1 cellular context compared by ENCODE assay signal in the genomic region with DNA sequence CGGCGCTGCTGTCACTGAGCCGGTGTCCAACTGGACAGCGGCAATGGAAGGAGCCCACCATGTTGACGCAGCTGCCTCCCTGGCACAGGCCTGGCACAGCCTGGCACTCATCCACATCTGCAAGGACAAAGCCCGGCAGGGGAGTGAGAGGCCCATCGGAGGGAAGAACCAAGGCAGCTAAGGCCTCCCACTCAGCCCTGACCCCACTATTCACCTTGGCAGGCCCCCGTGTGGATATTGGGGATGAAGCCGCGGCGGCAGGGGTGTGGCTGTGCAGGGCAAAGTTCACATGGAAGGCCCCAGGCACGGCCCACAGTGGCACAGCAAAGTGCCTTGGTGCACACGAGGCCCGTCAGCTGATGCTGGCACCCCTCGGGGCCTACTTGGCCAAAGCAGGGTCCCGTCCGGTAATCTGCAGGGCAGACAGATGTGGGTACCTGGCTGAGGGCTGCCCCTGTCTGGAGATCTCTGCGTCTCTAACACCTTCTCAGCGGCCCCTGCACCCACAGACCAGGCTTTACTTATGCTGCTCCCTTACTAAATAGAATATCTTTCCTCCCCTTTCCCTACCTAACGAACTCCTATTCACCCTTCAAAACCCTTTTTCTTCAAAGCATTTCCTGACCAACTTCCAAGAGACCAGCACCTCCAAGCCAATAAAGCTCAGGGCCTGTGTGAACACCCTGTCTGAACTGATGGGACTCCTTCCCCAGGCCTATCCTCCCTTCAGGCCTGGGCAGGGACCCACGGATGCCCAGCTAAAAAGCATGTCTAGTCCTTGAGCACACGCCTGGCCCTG.
TF ChIP-seq lines count a peak whose summit lies in the region.

No MANE protein-coding gene starts in this region.

TF ChIP-seq in HepG2, 621 proteins besides CTCF, POLR2A, EP300 and RAD21 (continued from another document and continues in another):
- TF ChIP-seq, protein P1, sequence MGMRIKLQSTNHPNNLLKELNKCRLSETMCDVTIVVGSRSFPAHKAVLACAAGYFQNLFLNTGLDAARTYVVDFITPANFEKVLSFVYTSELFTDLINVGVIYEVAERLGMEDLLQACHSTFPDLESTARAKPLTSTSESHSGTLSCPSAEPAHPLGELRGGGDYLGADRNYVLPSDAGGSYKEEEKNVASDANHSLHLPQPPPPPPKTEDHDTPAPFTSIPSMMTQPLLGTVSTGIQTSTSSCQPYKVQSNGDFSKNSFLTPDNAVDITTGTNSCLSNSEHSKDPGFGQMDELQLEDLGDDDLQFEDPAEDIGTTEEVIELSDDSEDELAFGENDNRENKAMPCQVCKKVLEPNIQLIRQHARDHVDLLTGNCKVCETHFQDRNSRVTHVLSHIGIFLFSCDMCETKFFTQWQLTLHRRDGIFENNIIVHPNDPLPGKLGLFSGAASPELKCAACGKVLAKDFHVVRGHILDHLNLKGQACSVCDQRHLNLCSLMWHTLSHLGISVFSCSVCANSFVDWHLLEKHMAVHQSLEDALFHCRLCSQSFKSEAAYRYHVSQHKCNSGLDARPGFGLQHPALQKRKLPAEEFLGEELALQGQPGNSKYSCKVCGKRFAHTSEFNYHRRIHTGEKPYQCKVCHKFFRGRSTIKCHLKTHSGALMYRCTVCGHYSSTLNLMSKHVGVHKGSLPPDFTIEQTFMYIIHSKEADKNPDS (CRISPR knock-in tag; IDR thresholded peaks at IDR 0.05): no peak
- TF ChIP-seq, protein P2, sequence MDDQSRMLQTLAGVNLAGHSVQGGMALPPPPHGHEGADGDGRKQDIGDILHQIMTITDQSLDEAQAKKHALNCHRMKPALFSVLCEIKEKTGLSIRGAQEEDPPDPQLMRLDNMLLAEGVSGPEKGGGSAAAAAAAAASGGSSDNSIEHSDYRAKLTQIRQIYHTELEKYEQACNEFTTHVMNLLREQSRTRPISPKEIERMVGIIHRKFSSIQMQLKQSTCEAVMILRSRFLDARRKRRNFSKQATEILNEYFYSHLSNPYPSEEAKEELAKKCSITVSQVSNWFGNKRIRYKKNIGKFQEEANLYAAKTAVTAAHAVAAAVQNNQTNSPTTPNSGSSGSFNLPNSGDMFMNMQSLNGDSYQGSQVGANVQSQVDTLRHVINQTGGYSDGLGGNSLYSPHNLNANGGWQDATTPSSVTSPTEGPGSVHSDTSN (CRISPR knock-in tag; IDR thresholded peaks at IDR 0.05; ENCODE audit: borderline replicate concordance): no peak
- TF ChIP-seq GTF2F1 (IDR thresholded peaks at IDR 0.05; ENCODE audit: low read length): no peak
- TF ChIP-seq ATAD3A (CRISPR knock-in tag; IDR thresholded peaks at IDR 0.05): no peak
- TF ChIP-seq, protein P3, sequence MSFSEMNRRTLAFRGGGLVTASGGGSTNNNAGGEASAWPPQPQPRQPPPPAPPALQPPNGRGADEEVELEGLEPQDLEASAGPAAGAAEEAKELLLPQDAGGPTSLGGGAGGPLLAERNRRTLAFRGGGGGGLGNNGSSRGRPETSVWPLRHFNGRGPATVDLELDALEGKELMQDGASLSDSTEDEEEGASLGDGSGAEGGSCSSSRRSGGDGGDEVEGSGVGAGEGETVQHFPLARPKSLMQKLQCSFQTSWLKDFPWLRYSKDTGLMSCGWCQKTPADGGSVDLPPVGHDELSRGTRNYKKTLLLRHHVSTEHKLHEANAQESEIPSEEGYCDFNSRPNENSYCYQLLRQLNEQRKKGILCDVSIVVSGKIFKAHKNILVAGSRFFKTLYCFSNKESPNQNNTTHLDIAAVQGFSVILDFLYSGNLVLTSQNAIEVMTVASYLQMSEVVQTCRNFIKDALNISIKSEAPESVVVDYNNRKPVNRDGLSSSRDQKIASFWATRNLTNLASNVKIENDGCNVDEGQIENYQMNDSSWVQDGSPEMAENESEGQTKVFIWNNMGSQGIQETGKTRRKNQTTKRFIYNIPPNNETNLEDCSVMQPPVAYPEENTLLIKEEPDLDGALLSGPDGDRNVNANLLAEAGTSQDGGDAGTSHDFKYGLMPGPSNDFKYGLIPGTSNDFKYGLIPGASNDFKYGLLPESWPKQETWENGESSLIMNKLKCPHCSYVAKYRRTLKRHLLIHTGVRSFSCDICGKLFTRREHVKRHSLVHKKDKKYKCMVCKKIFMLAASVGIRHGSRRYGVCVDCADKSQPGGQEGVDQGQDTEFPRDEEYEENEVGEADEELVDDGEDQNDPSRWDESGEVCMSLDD (CRISPR knock-in tag; IDR thresholded peaks at IDR 0.05; ENCODE audit: borderline replicate concordance): peak; percentile 39; the same call in 1 of the 2 replicates
- TF ChIP-seq, protein P4, sequence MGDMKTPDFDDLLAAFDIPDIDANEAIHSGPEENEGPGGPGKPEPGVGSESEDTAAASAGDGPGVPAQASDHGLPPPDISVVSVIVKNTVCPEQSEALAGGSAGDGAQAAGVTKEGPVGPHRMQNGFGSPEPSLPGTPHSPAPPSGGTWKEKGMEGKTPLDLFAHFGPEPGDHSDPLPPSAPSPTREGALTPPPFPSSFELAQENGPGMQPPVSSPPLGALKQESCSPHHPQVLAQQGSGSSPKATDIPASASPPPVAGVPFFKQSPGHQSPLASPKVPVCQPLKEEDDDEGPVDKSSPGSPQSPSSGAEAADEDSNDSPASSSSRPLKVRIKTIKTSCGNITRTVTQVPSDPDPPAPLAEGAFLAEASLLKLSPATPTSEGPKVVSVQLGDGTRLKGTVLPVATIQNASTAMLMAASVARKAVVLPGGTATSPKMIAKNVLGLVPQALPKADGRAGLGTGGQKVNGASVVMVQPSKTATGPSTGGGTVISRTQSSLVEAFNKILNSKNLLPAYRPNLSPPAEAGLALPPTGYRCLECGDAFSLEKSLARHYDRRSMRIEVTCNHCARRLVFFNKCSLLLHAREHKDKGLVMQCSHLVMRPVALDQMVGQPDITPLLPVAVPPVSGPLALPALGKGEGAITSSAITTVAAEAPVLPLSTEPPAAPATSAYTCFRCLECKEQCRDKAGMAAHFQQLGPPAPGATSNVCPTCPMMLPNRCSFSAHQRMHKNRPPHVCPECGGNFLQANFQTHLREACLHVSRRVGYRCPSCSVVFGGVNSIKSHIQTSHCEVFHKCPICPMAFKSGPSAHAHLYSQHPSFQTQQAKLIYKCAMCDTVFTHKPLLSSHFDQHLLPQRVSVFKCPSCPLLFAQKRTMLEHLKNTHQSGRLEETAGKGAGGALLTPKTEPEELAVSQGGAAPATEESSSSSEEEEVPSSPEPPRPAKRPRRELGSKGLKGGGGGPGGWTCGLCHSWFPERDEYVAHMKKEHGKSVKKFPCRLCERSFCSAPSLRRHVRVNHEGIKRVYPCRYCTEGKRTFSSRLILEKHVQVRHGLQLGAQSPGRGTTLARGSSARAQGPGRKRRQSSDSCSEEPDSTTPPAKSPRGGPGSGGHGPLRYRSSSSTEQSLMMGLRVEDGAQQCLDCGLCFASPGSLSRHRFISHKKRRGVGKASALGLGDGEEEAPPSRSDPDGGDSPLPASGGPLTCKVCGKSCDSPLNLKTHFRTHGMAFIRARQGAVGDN (CRISPR knock-in tag; IDR thresholded peaks at IDR 0.05): peak; percentile 58
- no peak for TF ChIP-seq ZNF263 (CRISPR knock-in tag; IDR thresholded peaks at IDR 0.05)
- 0 out of 2 replicates have a peak, but pooled peaks have one; percentile 25 for TF ChIP-seq ZNF451 (CRISPR knock-in tag; IDR thresholded peaks at IDR 0.05)
- TF ChIP-seq, protein P5, sequence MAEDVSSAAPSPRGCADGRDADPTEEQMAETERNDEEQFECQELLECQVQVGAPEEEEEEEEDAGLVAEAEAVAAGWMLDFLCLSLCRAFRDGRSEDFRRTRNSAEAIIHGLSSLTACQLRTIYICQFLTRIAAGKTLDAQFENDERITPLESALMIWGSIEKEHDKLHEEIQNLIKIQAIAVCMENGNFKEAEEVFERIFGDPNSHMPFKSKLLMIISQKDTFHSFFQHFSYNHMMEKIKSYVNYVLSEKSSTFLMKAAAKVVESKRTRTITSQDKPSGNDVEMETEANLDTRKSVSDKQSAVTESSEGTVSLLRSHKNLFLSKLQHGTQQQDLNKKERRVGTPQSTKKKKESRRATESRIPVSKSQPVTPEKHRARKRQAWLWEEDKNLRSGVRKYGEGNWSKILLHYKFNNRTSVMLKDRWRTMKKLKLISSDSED (CRISPR knock-in tag; IDR thresholded peaks at IDR 0.05): no peak
- TF ChIP-seq ZNF724P (CRISPR knock-in tag; IDR thresholded peaks at IDR 0.05; ENCODE audit: borderline replicate concordance): no peak
- no peak for TF ChIP-seq XRCC5 (optimal IDR thresholded peaks at IDR 0.05; ENCODE audit: low read length)
- no peak for TF ChIP-seq GFI1 (CRISPR knock-in tag; IDR thresholded peaks at IDR 0.05; ENCODE audit: borderline replicate concordance)
- no peak for TF ChIP-seq ZNF292 (CRISPR knock-in tag; IDR thresholded peaks at IDR 0.05; ENCODE audit: borderline replicate concordance, low read depth)
- TF ChIP-seq PITX1 (CRISPR knock-in tag; IDR thresholded peaks at IDR 0.05): no peak
- peak; percentile 25; the same call in 1 of the 2 replicates for TF ChIP-seq HNF4G (IDR thresholded peaks at IDR 0.05; ENCODE audit: borderline replicate concordance, low read depth, low read length)
- TF ChIP-seq HNF4G (CRISPR knock-in tag; IDR thresholded peaks at IDR 0.05; ENCODE audit: borderline replicate concordance, low read depth): no peak
- peak; percentile 48; the same call in 1 of the 2 replicates for TF ChIP-seq ZSCAN25 (CRISPR knock-in tag; IDR thresholded peaks at IDR 0.05)
- peak; percentile 24; the same call in 1 of the 2 replicates for TF ChIP-seq HDAC1 (CRISPR knock-in tag; IDR thresholded peaks at IDR 0.05)
- peak; percentile 52; the same call in 1 of the 2 replicates for TF ChIP-seq ZFX (CRISPR knock-in tag; IDR thresholded peaks at IDR 0.05; ENCODE audit: low read depth)
- TF ChIP-seq ZSCAN30 (CRISPR knock-in tag; IDR thresholded peaks at IDR 0.05): no peak
- no peak for TF ChIP-seq ZNF329 (CRISPR knock-in tag; IDR thresholded peaks at IDR 0.05; ENCODE audit: low read depth)
- no peak for TF ChIP-seq AGO1 (IDR thresholded peaks at IDR 0.05; ENCODE audit: low read depth, low read length, poor library complexity, severe bottlenecking)
- TF ChIP-seq, protein P6, sequence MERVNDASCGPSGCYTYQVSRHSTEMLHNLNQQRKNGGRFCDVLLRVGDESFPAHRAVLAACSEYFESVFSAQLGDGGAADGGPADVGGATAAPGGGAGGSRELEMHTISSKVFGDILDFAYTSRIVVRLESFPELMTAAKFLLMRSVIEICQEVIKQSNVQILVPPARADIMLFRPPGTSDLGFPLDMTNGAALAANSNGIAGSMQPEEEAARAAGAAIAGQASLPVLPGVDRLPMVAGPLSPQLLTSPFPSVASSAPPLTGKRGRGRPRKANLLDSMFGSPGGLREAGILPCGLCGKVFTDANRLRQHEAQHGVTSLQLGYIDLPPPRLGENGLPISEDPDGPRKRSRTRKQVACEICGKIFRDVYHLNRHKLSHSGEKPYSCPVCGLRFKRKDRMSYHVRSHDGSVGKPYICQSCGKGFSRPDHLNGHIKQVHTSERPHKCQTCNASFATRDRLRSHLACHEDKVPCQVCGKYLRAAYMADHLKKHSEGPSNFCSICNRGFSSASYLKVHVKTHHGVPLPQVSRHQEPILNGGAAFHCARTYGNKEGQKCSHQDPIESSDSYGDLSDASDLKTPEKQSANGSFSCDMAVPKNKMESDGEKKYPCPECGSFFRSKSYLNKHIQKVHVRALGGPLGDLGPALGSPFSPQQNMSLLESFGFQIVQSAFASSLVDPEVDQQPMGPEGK (CRISPR knock-in tag; IDR thresholded peaks at IDR 0.05): 0 out of 2 replicates have a peak, but pooled peaks have one; percentile 22
- TF ChIP-seq RFX1 (IDR thresholded peaks at IDR 0.05): no peak
- TF ChIP-seq ZIK1 (CRISPR knock-in tag; IDR thresholded peaks at IDR 0.05; ENCODE audit: borderline replicate concordance, low read depth): no peak; the same call in 1 of the 2 replicates
- TF ChIP-seq, protein P7, sequence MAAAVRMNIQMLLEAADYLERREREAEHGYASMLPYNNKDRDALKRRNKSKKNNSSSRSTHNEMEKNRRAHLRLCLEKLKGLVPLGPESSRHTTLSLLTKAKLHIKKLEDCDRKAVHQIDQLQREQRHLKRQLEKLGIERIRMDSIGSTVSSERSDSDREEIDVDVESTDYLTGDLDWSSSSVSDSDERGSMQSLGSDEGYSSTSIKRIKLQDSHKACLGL (CRISPR knock-in tag; IDR thresholded peaks at IDR 0.05): no peak
- 0 out of 2 replicates have a peak, but pooled peaks have one; percentile 27 for TF ChIP-seq GATAD2A (CRISPR knock-in tag; IDR thresholded peaks at IDR 0.05)
- TF ChIP-seq, protein P8, sequence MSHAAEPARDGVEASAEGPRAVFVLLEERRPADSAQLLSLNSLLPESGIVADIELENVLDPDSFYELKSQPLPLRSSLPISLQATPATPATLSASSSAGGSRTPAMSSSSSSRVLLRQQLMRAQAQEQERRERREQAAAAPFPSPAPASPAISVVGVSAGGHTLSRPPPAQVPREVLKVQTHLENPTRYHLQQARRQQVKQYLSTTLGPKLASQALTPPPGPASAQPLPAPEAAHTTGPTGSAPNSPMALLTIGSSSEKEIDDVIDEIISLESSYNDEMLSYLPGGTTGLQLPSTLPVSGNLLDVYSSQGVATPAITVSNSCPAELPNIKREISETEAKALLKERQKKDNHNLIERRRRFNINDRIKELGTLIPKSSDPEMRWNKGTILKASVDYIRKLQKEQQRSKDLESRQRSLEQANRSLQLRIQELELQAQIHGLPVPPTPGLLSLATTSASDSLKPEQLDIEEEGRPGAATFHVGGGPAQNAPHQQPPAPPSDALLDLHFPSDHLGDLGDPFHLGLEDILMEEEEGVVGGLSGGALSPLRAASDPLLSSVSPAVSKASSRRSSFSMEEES (CRISPR knock-in tag; IDR thresholded peaks at IDR 0.05): no peak
- TF ChIP-seq, protein P9, sequence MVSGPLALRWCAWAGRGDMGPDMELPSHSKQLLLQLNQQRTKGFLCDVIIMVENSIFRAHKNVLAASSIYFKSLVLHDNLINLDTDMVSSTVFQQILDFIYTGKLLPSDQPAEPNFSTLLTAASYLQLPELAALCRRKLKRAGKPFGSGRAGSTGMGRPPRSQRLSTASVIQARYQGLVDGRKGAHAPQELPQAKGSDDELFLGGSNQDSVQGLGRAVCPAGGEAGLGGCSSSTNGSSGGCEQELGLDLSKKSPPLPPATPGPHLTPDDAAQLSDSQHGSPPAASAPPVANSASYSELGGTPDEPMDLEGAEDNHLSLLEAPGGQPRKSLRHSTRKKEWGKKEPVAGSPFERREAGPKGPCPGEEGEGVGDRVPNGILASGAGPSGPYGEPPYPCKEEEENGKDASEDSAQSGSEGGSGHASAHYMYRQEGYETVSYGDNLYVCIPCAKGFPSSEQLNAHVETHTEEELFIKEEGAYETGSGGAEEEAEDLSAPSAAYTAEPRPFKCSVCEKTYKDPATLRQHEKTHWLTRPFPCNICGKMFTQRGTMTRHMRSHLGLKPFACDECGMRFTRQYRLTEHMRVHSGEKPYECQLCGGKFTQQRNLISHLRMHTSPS (CRISPR knock-in tag; IDR thresholded peaks at IDR 0.05; ENCODE audit: low read depth): peak; percentile 77; the same call in 1 of the 2 replicates
- peak; percentile 57; the same call in 1 of the 2 replicates for TF ChIP-seq MTA1 (CRISPR knock-in tag; IDR thresholded peaks at IDR 0.05; ENCODE audit: borderline replicate concordance)
- TF ChIP-seq, protein P10, sequence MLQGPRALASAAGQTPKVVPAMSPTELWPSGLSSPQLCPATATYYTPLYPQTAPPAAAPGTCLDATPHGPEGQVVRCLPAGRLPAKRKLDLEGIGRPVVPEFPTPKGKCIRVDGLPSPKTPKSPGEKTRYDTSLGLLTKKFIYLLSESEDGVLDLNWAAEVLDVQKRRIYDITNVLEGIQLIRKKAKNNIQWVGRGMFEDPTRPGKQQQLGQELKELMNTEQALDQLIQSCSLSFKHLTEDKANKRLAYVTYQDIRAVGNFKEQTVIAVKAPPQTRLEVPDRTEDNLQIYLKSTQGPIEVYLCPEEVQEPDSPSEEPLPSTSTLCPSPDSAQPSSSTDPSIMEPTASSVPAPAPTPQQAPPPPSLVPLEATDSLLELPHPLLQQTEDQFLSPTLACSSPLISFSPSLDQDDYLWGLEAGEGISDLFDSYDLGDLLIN (CRISPR knock-in tag; IDR thresholded peaks at IDR 0.05; ENCODE audit: borderline replicate concordance): no peak
- TF ChIP-seq ZNF629 (CRISPR knock-in tag; conservative IDR thresholded peaks at IDR 0.05): no peak
- TF ChIP-seq HDAC6 (IDR thresholded peaks at IDR 0.05; ENCODE audit: low read depth, low read length): no peak
- no peak for TF ChIP-seq ZBTB21 (CRISPR knock-in tag; IDR thresholded peaks at IDR 0.05)
- TF ChIP-seq NR3C1 (CRISPR knock-in tag; IDR thresholded peaks at IDR 0.05): no peak
- TF ChIP-seq MAFK (conservative IDR thresholded peaks at IDR 0.05 in 1 of 2, IDR thresholded peaks at IDR 0.05 in 1 of 2; ENCODE audit: low read length in 2 of 2): no peak
